ENCODE assay signal across 8 cellular contexts in the genomic region with DNA sequence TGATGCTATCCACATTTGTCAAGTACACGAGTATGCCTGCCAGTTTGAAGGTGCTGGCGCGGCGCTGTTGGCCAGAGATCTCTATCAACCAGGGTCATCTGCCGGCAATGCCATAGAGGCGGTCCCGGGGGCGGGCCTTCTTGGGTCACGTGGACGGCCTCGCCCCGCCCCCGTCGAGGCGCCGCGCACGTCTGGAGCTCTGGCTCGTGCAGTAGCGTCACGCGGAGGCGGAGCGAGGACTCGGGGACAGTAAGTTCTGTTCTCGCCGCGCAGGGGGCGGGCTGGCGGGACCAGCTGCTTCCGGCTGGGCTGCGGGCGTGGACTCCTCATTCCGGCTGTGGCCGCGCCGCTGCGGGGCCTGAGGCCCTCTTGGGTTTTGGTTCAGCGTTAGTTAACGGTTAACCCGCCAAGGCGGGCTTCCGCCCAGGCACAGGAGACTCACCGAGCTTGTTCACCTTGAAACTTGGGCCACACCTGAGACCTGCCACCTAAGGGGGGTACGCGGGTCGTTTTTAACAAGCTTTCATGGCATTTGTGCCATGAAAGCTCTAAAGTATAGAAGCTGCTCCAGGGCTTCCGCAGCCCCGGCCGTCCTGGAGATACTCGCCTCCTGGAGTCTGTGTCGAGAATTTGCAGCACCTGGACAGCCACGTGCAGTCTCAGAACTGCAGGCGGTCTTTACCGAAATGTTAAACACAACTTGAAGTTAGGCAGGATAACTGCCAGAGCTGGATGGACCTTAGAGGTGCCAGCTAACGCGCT.
DNase-seq lines count a peak whose midpoint lies in the region; ATAC-seq and FAIRE-seq lines count a peak whose summit lies in the region.

A gene (plus strand): TSS at position 209 of the 762 bp plus-strand sequence. CDS start 5,495 bp downstream, outside the sequence.

- DNase-seq in AG08396 (ENCODE audit: low spot score) (peak; percentile 93), NCI-H2196 treated with DMSO at 0.1 percent for 48 hours (lab: John Stamatoyannopoulos, UW; ENCODE audit: unreplicated experiment) (peak; percentile 83)
- DNase-seq in activated CD4-positive, CD25-positive, alpha-beta regulatory T cell treated with anti-CD3 and anti-CD28 coated beads, Interleukin-2, amount 50 U/mL, for 16 hours (ENCODE audit: low read depth, low spot score): peak; percentile 88
- peak; percentile 85 to 88 for DNase-seq in central memory CD8-positive, alpha-beta T cell (ENCODE audit: low spot score in 2 of 2)
- DNase-seq in stimulated activated CD4-positive, alpha-beta T cell treated with anti-CD3 and anti-CD28 coated beads, Interleukin-12 subunit alpha, Interleukin-12 subunit beta, amount 100 ng/mL, for 24 hours (ENCODE audit: low read depth in 2 of 2): peak; percentile 88 to 95

- no peaks in the 10 kb centered on the region for H3K27me3 Mint-ChIP-seq in central memory CD8-positive, alpha-beta T cell

- H3K27ac Mint-ChIP-seq in central memory CD8-positive, alpha-beta T cell (ENCODE audit: low read depth): peak within 1 kb of the TSS; percentile 76

- peak within 1 kb of the TSS; percentile 80 for H3K4me3 Mint-ChIP-seq in central memory CD8-positive, alpha-beta T cell

- H3K4me1 Mint-ChIP-seq in central memory CD8-positive, alpha-beta T cell: peaks cover 7% of the 10 kb centered on the region

- H3K9me3 Mint-ChIP-seq in central memory CD8-positive, alpha-beta T cell: no peaks in the 10 kb centered on the region

- FAIRE-seq in islet of Langerhans (lab: Jason Lieb, UNC): peak; percentile 47

- peaks cover 4% of the 10 kb centered on the region for H3K36me3 Mint-ChIP-seq in central memory CD8-positive, alpha-beta T cell (ENCODE audit: insufficient read depth)

- peak; percentile 98 for ATAC-seq in GM18907 (IDR thresholded peaks at IDR 0.05; ENCODE audit: unreplicated experiment)
- peak; percentile 99 for ATAC-seq in HG03139 (IDR thresholded peaks at IDR 0.05; ENCODE audit: unreplicated experiment)
- ATAC-seq in central memory CD8-positive, alpha-beta T cell (replicated peaks; ENCODE audit: extremely low read depth, poor library complexity, severe bottlenecking): peak; percentile 92

Comparison
In these comparisons a context has a peak if more than half of its experiments do, and no peak if none do; other contexts are left out.
1. Peak in every context shown above with its lines: DNase-seq and ATAC-seq.